28 cellular contexts compared by ENCODE assay signal in the genomic region with DNA sequence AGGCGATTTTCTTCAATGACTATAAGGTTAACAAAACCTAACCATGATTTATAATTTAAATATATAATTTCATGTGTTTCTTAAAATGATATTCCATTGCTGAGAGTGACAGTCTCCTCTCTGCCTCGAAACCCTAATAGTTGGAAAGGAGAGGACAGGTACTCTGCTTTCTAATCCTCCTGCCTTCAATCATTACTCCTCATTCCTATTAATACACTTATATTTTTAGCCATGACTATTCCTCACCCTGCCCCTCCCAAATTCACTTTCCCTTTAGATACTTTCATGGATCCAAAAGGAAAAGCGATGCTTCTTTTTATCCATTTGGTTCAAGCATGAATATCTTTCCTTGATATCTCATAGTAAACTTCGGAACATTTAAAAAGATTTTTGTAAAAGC.
DNase-seq lines count a peak whose midpoint lies in the region; ATAC-seq and TF ChIP-seq lines count a peak whose summit lies in the region.
"Had no signal": no experiment of that assay in that cellular context is flagged by ENCODE, and none has a peak within 500 bp of the region (broad histone marks: within the 10 kb centered on the region; RNA-seq: fewer than 3 reads in every experiment).

No MANE protein-coding gene starts in this region.

- peak; percentile 65 for ATAC-seq in left ventricle myocardium superior
- ATAC-seq in RWPE2 (ENCODE audit: low read depth): no peak
- ATAC-seq in effector memory CD8-positive, alpha-beta T cell (replicated peaks): no peak
- ATAC-seq: A549; CD8-positive, alpha-beta T cell had no signal

- WGBS in hepatocyte (ENCODE audit: low lambda C conversion rate, missing lambda C conversion rate): 93% methylated on average over 4 of the region's 4 CpGs

- H2AFZ ChIP-seq in hepatocyte: no peak overlapping the region

- H3K27ac Mint-ChIP-seq in effector memory CD8-positive, alpha-beta T cell: no peak overlapping the region
- H3K27ac Mint-ChIP-seq: B cell; CD14-positive monocyte; CD4-positive, alpha-beta T cell; CD4-positive, CD25-positive, alpha-beta regulatory T cell; CD8-positive, alpha-beta memory T cell; CD8-positive, alpha-beta T cell had no signal

- peaks cover 0 to 1% of the 10 kb centered on the region in 2 donors for H3K9me3 Mint-ChIP-seq in effector memory CD8-positive, alpha-beta T cell
- H3K9me3 Mint-ChIP-seq: CD14-positive monocyte; CD4-positive, alpha-beta memory T cell; CD4-positive, alpha-beta T cell; CD8-positive, alpha-beta T cell had no signal

- H3K4me1 ChIP-seq in right atrium auricular region (no peaks in the 10 kb centered on the region), RWPE2 (ENCODE audit: insufficient read depth, poor library complexity, severe bottlenecking) (peaks cover 19% of the 10 kb centered on the region), hepatocyte (ENCODE audit: insufficient read depth) (no peaks in the 10 kb centered on the region)
- H3K4me1 ChIP-seq: A549, Caco-2 had no signal

- no peaks in the 10 kb centered on the region for H3K9me2 ChIP-seq in hepatocyte (replicated peaks; ENCODE audit: insufficient read depth)

- no peaks in the 10 kb centered on the region for H3K79me2 ChIP-seq in hepatocyte

- no peaks in the 10 kb centered on the region for H3K27me3 Mint-ChIP-seq in effector memory CD8-positive, alpha-beta T cell
- H3K27me3 Mint-ChIP-seq: B cell; CD4-positive, alpha-beta memory T cell; CD4-positive, alpha-beta T cell; CD4-positive, CD25-positive, alpha-beta regulatory T cell; CD8-positive, alpha-beta memory T cell had no signal

- H3K27me3 ChIP-seq in right atrium auricular region: no peaks in the 10 kb centered on the region
- H3K27me3 ChIP-seq in RWPE2 (ENCODE audit: insufficient read depth, poor library complexity, severe bottlenecking): no peaks in the 10 kb centered on the region
- H3K27me3 ChIP-seq in hepatocyte: no peaks in the 10 kb centered on the region
- H3K27me3 ChIP-seq: BE2C; BLaER1; BLaER1 treated with 17β-estradiol and CSF1 and Interleukin-3, amounts not matched to agents 10 nM and 100 nM had no signal

- H4K20me1 ChIP-seq in hepatocyte (ENCODE audit: insufficient read depth, poor library complexity, severe bottlenecking): no peaks in the 10 kb centered on the region
- H4K20me1 ChIP-seq: BLaER1; BLaER1 treated with 17β-estradiol and CSF1 and Interleukin-3, amounts not matched to agents 10 nM and 100 nM had no signal

- H3K9me3 ChIP-seq in right atrium auricular region (no peaks in the 10 kb centered on the region), RWPE2 (ENCODE audit: severe bottlenecking) (no peaks in the 10 kb centered on the region), hepatocyte (ENCODE audit: low read depth) (no peaks in the 10 kb centered on the region)
- H3K9me3 ChIP-seq: A549; BE2C; BLaER1; BLaER1 treated with 17β-estradiol and CSF1 and Interleukin-3, amounts not matched to agents 10 nM and 100 nM; Caco-2 had no signal

- H3K4me3 ChIP-seq in right atrium auricular region: no peak overlapping the region
- H3K4me3 ChIP-seq in RWPE2 (ENCODE audit: severe bottlenecking): no peak overlapping the region
- H3K4me3 ChIP-seq in hepatocyte: no peak overlapping the region
- H3K4me3 ChIP-seq: A549; BLaER1; BLaER1 treated with 17β-estradiol and CSF1 and Interleukin-3, amounts not matched to agents 10 nM and 100 nM had no signal

- DNase-seq in left ventricle myocardium superior (no peak), right atrium auricular region (ENCODE audit: low spot score) (no peak), RWPE2 (ENCODE audit: low spot score) (no peak), hepatocyte (ENCODE audit: low spot score) (no peak)
- no peak for DNase-seq in effector memory CD8-positive, alpha-beta T cell
- DNase-seq: 8988T; ACHN; BE2C; C1 segment of cervical spinal cord; Caco-2; CD4-positive, alpha-beta T cell; CD4-positive, CD25-positive, alpha-beta regulatory T cell; CD8-positive, alpha-beta memory T cell; CD8-positive, alpha-beta T cell; COR-L47; DMS 273 treated with DMSO at 0.1 percent for 48 hours; DMS79; DMS79 treated with DMSO at 0.1 percent for 48 hours; DND-41; EL had no signal

- intact Hi-C loops in left ventricle myocardium superior (cut with micrococcal nuclease): no loop called here

- H3K36me3 ChIP-seq in right atrium auricular region (no peaks in the 10 kb centered on the region), RWPE2 (ENCODE audit: low read depth) (no peaks in the 10 kb centered on the region), hepatocyte (replicated peaks; ENCODE audit: insufficient read depth, low read depth) (no peaks in the 10 kb centered on the region)
- H3K36me3 ChIP-seq: BE2C; BLaER1; BLaER1 treated with 17β-estradiol and CSF1 and Interleukin-3, amounts not matched to agents 10 nM and 100 nM had no signal

- H3K4me2 ChIP-seq in hepatocyte: no peak overlapping the region
- H3K4me2 ChIP-seq: A549, BLaER1 had no signal

- peaks cover 0 to 3% of the 10 kb centered on the region in 2 donors for H3K4me1 Mint-ChIP-seq in effector memory CD8-positive, alpha-beta T cell (ENCODE audit: low read depth in 2 of 2)
- H3K4me1 Mint-ChIP-seq: CD4-positive, CD25-positive, alpha-beta regulatory T cell had no signal

- no peak overlapping the region for H3K4me3 Mint-ChIP-seq in effector memory CD8-positive, alpha-beta T cell
- H3K4me3 Mint-ChIP-seq: B cell; CD14-positive monocyte; CD4-positive, alpha-beta T cell; CD4-positive, CD25-positive, alpha-beta regulatory T cell; CD8-positive, alpha-beta T cell had no signal

- TF ChIP-seq CTCF in right atrium auricular region (IDR thresholded peaks at IDR 0.05) (no peak), 22Rv1 (IDR thresholded peaks at IDR 0.05) (no peak), RWPE2 (IDR thresholded peaks at IDR 0.05; ENCODE audit: poor library complexity, severe bottlenecking) (no peak), hepatocyte (IDR thresholded peaks at IDR 0.05; ENCODE audit: poor library complexity) (no peak)

- H3K27ac ChIP-seq in right atrium auricular region: no peak overlapping the region
- peak overlapping the region; percentile 44 for H3K27ac ChIP-seq in 22Rv1
- peak overlapping the region; percentile 43 for H3K27ac ChIP-seq in RWPE2 (ENCODE audit: poor library complexity, severe bottlenecking)
- no peak overlapping the region for H3K27ac ChIP-seq in hepatocyte
- H3K27ac ChIP-seq: A549; BLaER1; BLaER1 treated with 17β-estradiol and CSF1 and Interleukin-3, amounts not matched to agents 10 nM and 100 nM; C4-2B had no signal

- no peaks in the 10 kb centered on the region for H3K36me3 Mint-ChIP-seq in effector memory CD8-positive, alpha-beta T cell (ENCODE audit: insufficient read depth)
- H3K36me3 Mint-ChIP-seq: CD14-positive monocyte; CD4-positive, alpha-beta memory T cell; CD4-positive, CD25-positive, alpha-beta regulatory T cell; CD8-positive, alpha-beta memory T cell; CD8-positive, alpha-beta T cell had no signal

Comparison
In these comparisons a context has a peak if more than half of its experiments do, and no peak if none do; other contexts are left out.
1. H3K27ac ChIP-seq: peak in 22Rv1 (single experiment) and RWPE2 (single experiment); none in right atrium auricular region (0 of 2) and hepatocyte (single experiment).